In the genomic region with DNA sequence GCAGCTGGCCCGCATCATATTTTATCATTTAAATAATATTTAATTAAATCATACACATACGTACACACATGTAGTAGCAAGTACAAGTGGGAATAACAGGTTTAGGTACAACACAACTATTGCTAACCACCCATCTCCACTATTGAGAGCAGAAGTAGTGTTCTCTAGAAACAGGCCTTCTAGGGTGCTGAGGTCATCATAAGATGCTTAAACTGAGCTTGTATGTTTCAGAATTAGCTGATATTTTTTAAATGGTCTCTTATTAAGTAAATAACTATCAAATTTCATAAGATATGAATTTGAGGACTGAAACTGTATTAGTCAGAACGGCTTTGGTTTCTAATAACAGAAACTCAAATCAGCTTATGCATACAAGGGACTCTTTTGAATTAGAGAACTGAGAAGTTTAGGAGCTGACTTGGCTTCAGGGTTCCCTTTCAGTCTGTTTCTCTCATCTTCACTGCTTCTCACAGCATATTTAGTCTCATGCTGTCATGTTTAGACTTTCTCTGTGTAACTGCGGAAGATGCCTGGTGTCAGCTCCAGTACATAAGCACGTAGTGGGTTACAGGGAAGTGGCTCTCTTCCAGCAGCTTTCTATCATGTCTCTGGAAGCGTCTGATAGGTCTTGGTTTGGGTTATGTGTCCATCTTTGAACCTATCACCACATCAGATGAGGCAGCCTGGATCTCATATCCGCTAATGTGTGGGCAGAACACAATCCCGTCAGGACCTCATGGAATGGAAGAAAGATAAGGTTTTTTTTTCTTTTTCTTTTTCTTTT, we compare ENCODE assay signal across 1 cellular context.
TF ChIP-seq lines count a peak whose summit lies in the region.

No MANE protein-coding gene starts in this region.

TF ChIP-seq in IMR-90, 13 proteins besides CTCF, POLR2A, EP300 and RAD21 (continued from another document):
- TF ChIP-seq CEBPB (IDR thresholded peaks at IDR 0.05; ENCODE audit: low read depth, low read length) = no peak
- no peak for TF ChIP-seq MAFK (IDR thresholded peaks at IDR 0.05; ENCODE audit: low read depth, low read length)
- TF ChIP-seq RFX5 (IDR thresholded peaks at IDR 0.05; ENCODE audit: low read depth, low read length) = no peak
- TF ChIP-seq, protein P1, sequence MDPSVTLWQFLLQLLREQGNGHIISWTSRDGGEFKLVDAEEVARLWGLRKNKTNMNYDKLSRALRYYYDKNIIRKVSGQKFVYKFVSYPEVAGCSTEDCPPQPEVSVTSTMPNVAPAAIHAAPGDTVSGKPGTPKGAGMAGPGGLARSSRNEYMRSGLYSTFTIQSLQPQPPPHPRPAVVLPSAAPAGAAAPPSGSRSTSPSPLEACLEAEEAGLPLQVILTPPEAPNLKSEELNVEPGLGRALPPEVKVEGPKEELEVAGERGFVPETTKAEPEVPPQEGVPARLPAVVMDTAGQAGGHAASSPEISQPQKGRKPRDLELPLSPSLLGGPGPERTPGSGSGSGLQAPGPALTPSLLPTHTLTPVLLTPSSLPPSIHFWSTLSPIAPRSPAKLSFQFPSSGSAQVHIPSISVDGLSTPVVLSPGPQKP (IDR thresholded peaks at IDR 0.05; ENCODE audit: borderline replicate concordance, low read depth, low read length) = no peak
- TF ChIP-seq FOS (IDR thresholded peaks at IDR 0.05; ENCODE audit: low read depth, low read length) = no peak
- TF ChIP-seq BHLHE40 (IDR thresholded peaks at IDR 0.05; ENCODE audit: low read depth, low read length) = no peak
- TF ChIP-seq CHD1 (IDR thresholded peaks at IDR 0.05; ENCODE audit: low read depth, low read length) = no peak
- TF ChIP-seq RCOR1 (IDR thresholded peaks at IDR 0.05; ENCODE audit: insufficient replicate concordance, low read length) = no peak
- no peak for TF ChIP-seq MAZ (IDR thresholded peaks at IDR 0.05; ENCODE audit: borderline replicate concordance, low read depth, low read length)
- no peak for TF ChIP-seq MXI1 (IDR thresholded peaks at IDR 0.05; ENCODE audit: borderline replicate concordance, low read depth, low read length)
